In the genomic region with DNA sequence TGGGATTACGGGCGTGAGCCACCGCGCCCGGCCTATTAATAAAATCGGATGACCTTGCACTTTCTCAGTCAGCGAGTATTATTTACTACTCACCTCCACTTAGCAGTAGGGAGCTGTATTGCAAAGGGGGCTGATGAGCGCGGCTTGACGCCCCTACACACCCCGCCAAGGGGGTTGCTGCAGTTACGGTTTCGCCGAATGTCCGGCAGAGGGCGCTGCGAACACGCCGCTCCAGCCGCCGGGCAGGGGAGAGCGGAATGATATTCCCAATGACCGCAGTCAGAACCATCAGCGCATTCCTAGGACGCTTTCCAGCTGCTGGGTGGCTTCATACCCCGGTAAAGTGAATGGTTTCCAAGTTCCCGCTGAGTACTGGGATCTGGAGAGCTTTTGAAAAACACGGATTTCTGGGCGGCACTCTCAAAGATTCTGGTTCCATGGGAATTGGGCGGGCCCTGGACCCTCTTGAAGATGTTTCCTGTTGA, we compare ENCODE assay signal across 8 cellular contexts. TPM values are rescaled to one million over a fixed set of nuclear protein-coding genes. Genes with fewer than 3 reads are reported as not detected.
A peak's percentile ranks its signal among the peaks of the same experiment; 100 is the strongest.
DNase-seq lines count a peak whose midpoint lies in the region; ATAC-seq and TF ChIP-seq lines count a peak whose summit lies in the region.

No MANE protein-coding gene starts in this region.

- H3K9me3 ChIP-seq in HEK293 (ENCODE audit: control insufficient read depth, insufficient read depth, low read depth, low read length) = no peaks in the 10 kb centered on the region
- H3K9me3 ChIP-seq in colonic mucosa = no peaks in the 10 kb centered on the region

- POLR2A ChIA-PET in HEK293 (lab: Yijun Ruan, JAX) = interaction anchor here (0.6 kb wide), 1 partner anchor 43 kb away, joined by 3 read pairs; no protein-coding TSS in a partner anchor

- TF ChIP-seq CTCF in HEK293 (tag by site-specific recombination; IDR thresholded peaks at IDR 0.05) (no peak), colonic mucosa (IDR thresholded peaks at IDR 0.05) (peak; percentile 94)

- H3K27ac ChIP-seq in HEK293 (ENCODE audit: extremely low read depth, low read depth, low read length) = no peak overlapping the region
- H3K27ac ChIP-seq in colonic mucosa = no peak overlapping the region

- H3K36me3 ChIP-seq in HEK293 (ENCODE audit: control insufficient read depth in 2 of 2, insufficient read depth in 1 of 2, low read length in 2 of 2) (peaks cover 0 to 3% of the 10 kb centered on the region in 2 experiments; a peak in 1 of 3 replicates), colonic mucosa (no peaks in the 10 kb centered on the region)

- DNase-seq in 8988T = peak; percentile 85
- DNase-seq in activated CD4-positive, alpha-beta T cell treated with anti-CD3 and anti-CD28 coated beads for 4 hours = peak; percentile 41 to 50
- peak; percentile 62 for DNase-seq in colonic mucosa
- peak; percentile 72 for DNase-seq in left lobe of liver (ENCODE audit: low spot score)
- DNase-seq in stimulated activated CD4-positive, alpha-beta T cell treated with anti-CD3 and anti-CD28 coated beads, Interleukin-4, amount 100 ng/mL, for 1 hour = peak; percentile 58

- no peak overlapping the region for H3K4me3 ChIP-seq in HEK293 (ENCODE audit: low read depth, low read length)
- H3K4me3 ChIP-seq in colonic mucosa = no peak overlapping the region

- H3K4me1 ChIP-seq in HEK293 (ENCODE audit: control insufficient read depth, insufficient read depth, low read length) = peaks cover 5% of the 10 kb centered on the region; the same call in 1 of the 2 replicates
- H3K4me1 ChIP-seq in colonic mucosa = no peaks in the 10 kb centered on the region

- no peak overlapping the region for H3K9ac ChIP-seq in colonic mucosa (ENCODE audit: low read depth in 2 of 2, low read length in 2 of 2)

- ATAC-seq in left lobe of liver (peak; percentile 95), HG03457 (IDR thresholded peaks at IDR 0.05; ENCODE audit: unreplicated experiment) (no peak), GM18520 (IDR thresholded peaks at IDR 0.05; ENCODE audit: unreplicated experiment) (no peak)

- CTCF ChIA-PET in HEK293 (lab: Yijun Ruan, JAX) = interaction anchor here (0.5 to 2.7 kb wide), 11 partner anchors 17 to 547 kb away, joined by 3 to 23 read pairs (median 3); a partner anchor contains a TSS

- no peaks in the 10 kb centered on the region for H3K27me3 ChIP-seq in colonic mucosa

- intact Hi-C loops in colonic mucosa (cut with DNase I) = no loop called here

TF ChIP-seq in HEK293, 187 proteins besides CTCF, POLR2A, EP300 and RAD21 (continues in another document):
- no peak for TF ChIP-seq ZNF416 (tag by site-specific recombination; IDR thresholded peaks at IDR 0.05)
- TF ChIP-seq ZNF561 (tag by site-specific recombination; IDR thresholded peaks at IDR 0.05; ENCODE audit: borderline replicate concordance) = no peak
- TF ChIP-seq, protein P1, sequence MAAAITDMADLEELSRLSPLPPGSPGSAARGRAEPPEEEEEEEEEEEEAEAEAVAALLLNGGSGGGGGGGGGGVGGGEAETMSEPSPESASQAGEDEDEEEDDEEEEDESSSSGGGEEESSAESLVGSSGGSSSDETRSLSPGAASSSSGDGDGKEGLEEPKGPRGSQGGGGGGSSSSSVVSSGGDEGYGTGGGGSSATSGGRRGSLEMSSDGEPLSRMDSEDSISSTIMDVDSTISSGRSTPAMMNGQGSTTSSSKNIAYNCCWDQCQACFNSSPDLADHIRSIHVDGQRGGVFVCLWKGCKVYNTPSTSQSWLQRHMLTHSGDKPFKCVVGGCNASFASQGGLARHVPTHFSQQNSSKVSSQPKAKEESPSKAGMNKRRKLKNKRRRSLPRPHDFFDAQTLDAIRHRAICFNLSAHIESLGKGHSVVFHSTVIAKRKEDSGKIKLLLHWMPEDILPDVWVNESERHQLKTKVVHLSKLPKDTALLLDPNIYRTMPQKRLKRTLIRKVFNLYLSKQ (tag by site-specific recombination; IDR thresholded peaks at IDR 0.05; ENCODE audit: borderline replicate concordance) = no peak
- TF ChIP-seq ZNF747 (tag by site-specific recombination; IDR thresholded peaks at IDR 0.05) = no peak
- TF ChIP-seq ZNF558 (tag by site-specific recombination; IDR thresholded peaks at IDR 0.05) = no peak
- TF ChIP-seq, protein P2, sequence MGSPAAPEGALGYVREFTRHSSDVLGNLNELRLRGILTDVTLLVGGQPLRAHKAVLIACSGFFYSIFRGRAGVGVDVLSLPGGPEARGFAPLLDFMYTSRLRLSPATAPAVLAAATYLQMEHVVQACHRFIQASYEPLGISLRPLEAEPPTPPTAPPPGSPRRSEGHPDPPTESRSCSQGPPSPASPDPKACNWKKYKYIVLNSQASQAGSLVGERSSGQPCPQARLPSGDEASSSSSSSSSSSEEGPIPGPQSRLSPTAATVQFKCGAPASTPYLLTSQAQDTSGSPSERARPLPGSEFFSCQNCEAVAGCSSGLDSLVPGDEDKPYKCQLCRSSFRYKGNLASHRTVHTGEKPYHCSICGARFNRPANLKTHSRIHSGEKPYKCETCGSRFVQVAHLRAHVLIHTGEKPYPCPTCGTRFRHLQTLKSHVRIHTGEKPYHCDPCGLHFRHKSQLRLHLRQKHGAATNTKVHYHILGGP (tag by site-specific recombination; IDR thresholded peaks at IDR 0.05) = no peak
- TF ChIP-seq ZFHX2 (tag by site-specific recombination; conservative IDR thresholded peaks at IDR 0.05) = no peak
- TF ChIP-seq, protein P3, sequence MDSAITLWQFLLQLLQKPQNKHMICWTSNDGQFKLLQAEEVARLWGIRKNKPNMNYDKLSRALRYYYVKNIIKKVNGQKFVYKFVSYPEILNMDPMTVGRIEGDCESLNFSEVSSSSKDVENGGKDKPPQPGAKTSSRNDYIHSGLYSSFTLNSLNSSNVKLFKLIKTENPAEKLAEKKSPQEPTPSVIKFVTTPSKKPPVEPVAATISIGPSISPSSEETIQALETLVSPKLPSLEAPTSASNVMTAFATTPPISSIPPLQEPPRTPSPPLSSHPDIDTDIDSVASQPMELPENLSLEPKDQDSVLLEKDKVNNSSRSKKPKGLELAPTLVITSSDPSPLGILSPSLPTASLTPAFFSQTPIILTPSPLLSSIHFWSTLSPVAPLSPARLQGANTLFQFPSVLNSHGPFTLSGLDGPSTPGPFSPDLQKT (IDR thresholded peaks at IDR 0.05; ENCODE audit: borderline replicate concordance, low read depth, low read length) = no peak
- TF ChIP-seq ZNF426 (tag by site-specific recombination; IDR thresholded peaks at IDR 0.05) = no peak
- no peak for TF ChIP-seq ZNF560 (tag by site-specific recombination; IDR thresholded peaks at IDR 0.05; ENCODE audit: borderline replicate concordance)
- TF ChIP-seq GLI2 (tag by site-specific recombination; IDR thresholded peaks at IDR 0.05; ENCODE audit: borderline replicate concordance, low read depth) = no peak
- TF ChIP-seq, protein P4, sequence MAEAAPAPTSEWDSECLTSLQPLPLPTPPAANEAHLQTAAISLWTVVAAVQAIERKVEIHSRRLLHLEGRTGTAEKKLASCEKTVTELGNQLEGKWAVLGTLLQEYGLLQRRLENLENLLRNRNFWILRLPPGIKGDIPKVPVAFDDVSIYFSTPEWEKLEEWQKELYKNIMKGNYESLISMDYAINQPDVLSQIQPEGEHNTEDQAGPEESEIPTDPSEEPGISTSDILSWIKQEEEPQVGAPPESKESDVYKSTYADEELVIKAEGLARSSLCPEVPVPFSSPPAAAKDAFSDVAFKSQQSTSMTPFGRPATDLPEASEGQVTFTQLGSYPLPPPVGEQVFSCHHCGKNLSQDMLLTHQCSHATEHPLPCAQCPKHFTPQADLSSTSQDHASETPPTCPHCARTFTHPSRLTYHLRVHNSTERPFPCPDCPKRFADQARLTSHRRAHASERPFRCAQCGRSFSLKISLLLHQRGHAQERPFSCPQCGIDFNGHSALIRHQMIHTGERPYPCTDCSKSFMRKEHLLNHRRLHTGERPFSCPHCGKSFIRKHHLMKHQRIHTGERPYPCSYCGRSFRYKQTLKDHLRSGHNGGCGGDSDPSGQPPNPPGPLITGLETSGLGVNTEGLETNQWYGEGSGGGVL (tag by site-specific recombination; IDR thresholded peaks at IDR 0.05) = no peak
- no peak for TF ChIP-seq ZNF76 (tag by site-specific recombination; IDR thresholded peaks at IDR 0.05; ENCODE audit: borderline replicate concordance, low read depth)
- TF ChIP-seq, protein P5, sequence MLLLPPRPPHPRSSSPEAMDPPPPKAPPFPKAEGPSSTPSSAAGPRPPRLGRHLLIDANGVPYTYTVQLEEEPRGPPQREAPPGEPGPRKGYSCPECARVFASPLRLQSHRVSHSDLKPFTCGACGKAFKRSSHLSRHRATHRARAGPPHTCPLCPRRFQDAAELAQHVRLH (tag by site-specific recombination; IDR thresholded peaks at IDR 0.05) = no peak
- no peak for TF ChIP-seq SP7 (tag by site-specific recombination; IDR thresholded peaks at IDR 0.05)
- TF ChIP-seq, protein P6, sequence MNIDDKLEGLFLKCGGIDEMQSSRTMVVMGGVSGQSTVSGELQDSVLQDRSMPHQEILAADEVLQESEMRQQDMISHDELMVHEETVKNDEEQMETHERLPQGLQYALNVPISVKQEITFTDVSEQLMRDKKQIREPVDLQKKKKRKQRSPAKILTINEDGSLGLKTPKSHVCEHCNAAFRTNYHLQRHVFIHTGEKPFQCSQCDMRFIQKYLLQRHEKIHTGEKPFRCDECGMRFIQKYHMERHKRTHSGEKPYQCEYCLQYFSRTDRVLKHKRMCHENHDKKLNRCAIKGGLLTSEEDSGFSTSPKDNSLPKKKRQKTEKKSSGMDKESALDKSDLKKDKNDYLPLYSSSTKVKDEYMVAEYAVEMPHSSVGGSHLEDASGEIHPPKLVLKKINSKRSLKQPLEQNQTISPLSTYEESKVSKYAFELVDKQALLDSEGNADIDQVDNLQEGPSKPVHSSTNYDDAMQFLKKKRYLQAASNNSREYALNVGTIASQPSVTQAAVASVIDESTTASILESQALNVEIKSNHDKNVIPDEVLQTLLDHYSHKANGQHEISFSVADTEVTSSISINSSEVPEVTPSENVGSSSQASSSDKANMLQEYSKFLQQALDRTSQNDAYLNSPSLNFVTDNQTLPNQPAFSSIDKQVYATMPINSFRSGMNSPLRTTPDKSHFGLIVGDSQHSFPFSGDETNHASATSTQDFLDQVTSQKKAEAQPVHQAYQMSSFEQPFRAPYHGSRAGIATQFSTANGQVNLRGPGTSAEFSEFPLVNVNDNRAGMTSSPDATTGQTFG (tag by site-specific recombination; IDR thresholded peaks at IDR 0.05; ENCODE audit: borderline replicate concordance) = no peak
- peak; percentile 85 for TF ChIP-seq ZNF654 (tag by site-specific recombination; IDR thresholded peaks at IDR 0.05; ENCODE audit: low read depth)
- TF ChIP-seq BCL11A (tag by site-specific recombination; IDR thresholded peaks at IDR 0.05; ENCODE audit: low read depth) = no peak

RNA-seq across cellular contexts. Expression of a gene that starts 30.0 kb away (rescaled TPM):
- total RNA-seq in colonic mucosa (1,000 to 10,000 TPM; 2,667 to 4,562 TPM), left lobe of liver (2,011 TPM)

RNA-seq across cellular contexts. Expression of a gene that starts 47.2 kb away (rescaled TPM):
- total RNA-seq in colonic mucosa (1 to 10 TPM; 9.2 TPM), left lobe of liver (38.8 TPM)
